In the genomic region with DNA sequence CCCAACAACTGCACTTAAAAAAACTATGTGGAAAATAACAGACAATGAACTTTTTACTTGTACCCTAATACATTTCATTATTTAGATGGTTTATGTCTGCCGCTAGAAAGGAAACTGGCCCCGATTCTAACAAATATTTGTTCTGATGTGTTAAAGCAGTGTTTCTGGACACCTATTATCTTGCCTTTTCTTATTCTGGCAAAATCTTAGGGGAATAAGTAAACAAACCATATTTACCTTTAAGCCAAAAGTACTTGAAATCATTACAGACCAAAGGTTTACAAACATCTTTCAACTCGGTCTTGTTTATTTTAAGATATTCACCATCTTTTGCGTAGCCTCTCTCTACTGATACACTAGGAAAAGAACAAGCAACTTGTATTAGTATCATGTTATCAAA, we compare ENCODE assay signal across 34 cellular contexts. TPM values are rescaled to one million over a fixed set of nuclear protein-coding genes. Genes with fewer than 3 reads are reported as not detected.
"Had no signal": no experiment of that assay in that cellular context is flagged by ENCODE, and none has a peak within 500 bp of the region (broad histone marks: within the 10 kb centered on the region; RNA-seq: fewer than 3 reads in every experiment).

No MANE protein-coding gene starts in this region.

- DNase-seq: activated CD4-positive, alpha-beta memory T cell treated with anti-CD3 and anti-CD28 coated beads, Interleukin-2, amount 10 ng/mL, durations not matched to agents 7 days and 5 days; activated CD4-positive, alpha-beta T cell treated with anti-CD3 and anti-CD28 coated beads for 36 hours; activated CD4-positive, alpha-beta T cell treated with anti-CD3 and anti-CD28 coated beads, Interleukin-2, amount 10 ng/mL, durations not matched to agents 24 days and 14 days; activated CD4-positive, CD25-positive, alpha-beta regulatory T cell; activated CD4-positive, CD25-positive, alpha-beta regulatory T cell treated with anti-CD3 and anti-CD28 coated beads, Interleukin-2, amount 50 U/mL, for 72 hours; activated CD8-positive, alpha-beta memory T cell treated with anti-CD3 and anti-CD28 coated beads, Interleukin-2, amount 50 U/mL, for 48 hours; activated effector memory CD4-positive, alpha-beta T cell treated with Interleukin-2 at 50 U/mL for 16 hours; activated gamma-delta T cell treated with Interleukin-2 at 50 U/mL for 16 hours; activated naive CD4-positive, alpha-beta T cell treated with anti-CD3 and anti-CD28 coated beads, Interleukin-2, amount 50 U/mL, for 16 hours; activated naive CD4-positive, alpha-beta T cell treated with Interleukin-2 at 50 U/mL for 16 hours; activated naive CD8-positive, alpha-beta T cell treated with anti-CD3 and anti-CD28 coated beads for 36 hours; activated naive CD8-positive, alpha-beta T cell treated with anti-CD3 and anti-CD28 coated beads, Interleukin-2, amount 50 U/mL, for 24 hours; activated T-cell treated with anti-CD3 and anti-CD28 coated beads for 4 hours; activated T-cell treated with anti-CD3 and anti-CD28 coated beads, Interleukin-2, amount 50 U/mL, for 24 hours; activated T-cell treated with anti-CD3 and anti-CD28 coated beads, Interleukin-2, amount 50 U/mL, for 72 hours; adrenal gland; amygdala; aorta; body of pancreas; caudate nucleus; cortex of kidney; dermis blood vessel endothelial cell; effector CD4-positive, alpha-beta T cell; effector memory CD8-positive, alpha-beta T cell; esophagus squamous epithelium; glutamatergic neuron; heart left ventricle; T-cell; T-helper 9 cell had no signal

- H3K27ac ChIP-seq: adrenal gland, body of pancreas, epithelial cell of prostate, esophagus squamous epithelium, heart left ventricle had no signal

- H3K36me3 ChIP-seq: adrenal gland, esophagus squamous epithelium, heart left ventricle had no signal

- H3K27me3 ChIP-seq: adrenal gland, body of pancreas had no signal

- ATAC-seq: activated CD4-positive, alpha-beta T cell treated with anti-CD3 and anti-CD28 coated beads for 36 hours; activated naive CD8-positive, alpha-beta T cell treated with anti-CD3 and anti-CD28 coated beads, Interleukin-2, amount 50 U/mL, for 24 hours; activated T-cell treated with anti-CD3 and anti-CD28 coated beads, Interleukin-2, amount 50 U/mL, for 72 hours; body of pancreas; effector memory CD8-positive, alpha-beta T cell; heart left ventricle; T-cell had no signal

- H3K9me3 ChIP-seq: adrenal gland, body of pancreas, esophagus squamous epithelium, heart left ventricle had no signal

- H3K4me1 ChIP-seq: adrenal gland, body of pancreas, esophagus squamous epithelium, heart left ventricle had no signal

- FAIRE-seq: endothelial cell of umbilical vein had no signal

- H3K4me3 ChIP-seq: adrenal gland, body of pancreas, esophagus squamous epithelium, heart left ventricle had no signal

RNA-seq across cellular contexts. Expression of a gene that starts 11.8 kb away (rescaled TPM):
- total RNA-seq: activated CD4-positive, alpha-beta T cell treated with anti-CD3 and anti-CD28 coated beads for 36 hours; activated CD4-positive, alpha-beta T cell treated with anti-CD3 and anti-CD28 coated beads, Interleukin-2, amount 10 ng/mL, durations not matched to agents 24 days and 14 days; body of pancreas; dermis blood vessel endothelial cell; endothelial cell of umbilical vein; esophagus squamous epithelium; fibroblast of lung; fibroblast of villous mesenchyme; T-cell; T-helper 2 cell treated with Interferon-gamma antibody and Interleukin-4, amounts not matched to agents 100 ng/mL and 5 ng/mL, for 36 hours had no signal

RNA-seq across cellular contexts. Expression of a gene that starts 29.2 kb away (rescaled TPM):
- total RNA-seq: activated CD4-positive, alpha-beta memory T cell treated with anti-CD3 and anti-CD28 coated beads, Interleukin-2, amount 10 ng/mL, durations not matched to agents 7 days and 5 days; activated CD4-positive, alpha-beta T cell treated with anti-CD3 and anti-CD28 coated beads for 36 hours; activated naive CD8-positive, alpha-beta T cell treated with anti-CD3 and anti-CD28 coated beads for 36 hours; aorta; body of pancreas; dermis blood vessel endothelial cell; endothelial cell of umbilical vein; esophagus squamous epithelium; fibroblast of lung; heart left ventricle; T-helper 2 cell treated with Interferon-gamma antibody and Interleukin-4, amounts not matched to agents 100 ng/mL and 5 ng/mL, for 36 hours had no signal
